Comparison of ENCODE assay signal across 8 cellular contexts in the genomic region with DNA sequence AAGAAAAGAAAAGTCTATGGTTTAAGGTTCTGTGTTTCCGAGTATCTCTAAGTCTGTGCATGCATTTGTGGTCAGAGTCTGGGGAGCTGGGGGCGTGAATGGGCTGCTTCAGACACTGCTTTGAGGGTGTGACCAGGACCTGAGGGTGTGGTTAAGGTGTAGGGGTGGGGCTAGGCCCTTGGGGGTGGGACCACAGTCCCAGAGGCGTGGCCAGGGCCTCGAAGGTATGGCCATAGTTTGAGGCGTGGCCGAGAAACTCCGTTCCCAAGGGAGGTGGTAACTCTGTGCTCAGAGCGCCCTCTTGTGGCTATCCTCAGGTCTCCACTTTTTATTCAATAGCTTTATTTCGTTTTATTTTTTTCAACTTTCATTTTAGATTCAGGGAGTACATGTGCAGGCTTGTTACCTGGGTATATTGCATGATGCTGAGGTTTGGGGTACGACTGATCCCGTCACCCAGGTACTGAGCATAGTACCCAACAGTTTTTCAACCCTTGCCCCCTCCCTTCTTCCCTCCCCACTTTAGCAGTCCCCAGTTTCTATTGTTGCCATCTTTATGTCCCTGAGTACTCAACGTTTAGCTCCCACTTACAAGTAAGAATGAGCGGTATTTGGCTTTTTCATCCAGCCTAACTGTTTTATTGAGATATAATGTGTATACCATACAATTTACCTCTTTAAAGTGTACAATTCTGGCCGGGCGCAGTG. TPM values are rescaled to one million over a fixed set of nuclear protein-coding genes. Genes with fewer than 3 reads are reported as not detected.
DNase-seq lines count a peak whose midpoint lies in the region; TF ChIP-seq lines count a peak whose summit lies in the region.

No MANE protein-coding gene starts in this region.

- DNase-seq in GM03348 (ENCODE audit: low spot score) (peak; percentile 95), HFF-Myc (ENCODE audit: extremely low read depth, low read depth) (peak; percentile 96), MV-4-11 (lab: John Stamatoyannopoulos, UW) (peak; percentile 99), SIG-M5 treated with dmso at 0.1 percent for 504 hours (lab: John Stamatoyannopoulos, UW; ENCODE audit: unreplicated experiment) (peak; percentile 87), activated gamma-delta T cell (lab: John Stamatoyannopoulos, UW) (peak; percentile 68), foreskin melanocyte (peak; percentile 77), osteoblast (ENCODE audit: insufficient read length, low spot score, missing footprints) (peak; percentile 97), tibial artery (peak; percentile 90 to 92)

- H4K20me1 ChIP-seq in osteoblast (ENCODE audit: insufficient read depth, low read length) = no peaks in the 10 kb centered on the region

- intact Hi-C loops in tibial artery (cut with DNase I; ENCODE audit: low total_unique reads) = loop anchor here (1.0 kb wide), 1 partner anchor 45 kb away; no protein-coding TSS in a partner anchor

- H2AFZ ChIP-seq in osteoblast (ENCODE audit: low read length) = peak overlapping the region; percentile 78

- peak; percentile 61 for TF ChIP-seq CTCF in HFF-Myc (IDR thresholded peaks at IDR 0.05; ENCODE audit: low read depth, low read length, missing control alignments)
- peak; percentile 76 for TF ChIP-seq CTCF in osteoblast (IDR thresholded peaks at IDR 0.05; ENCODE audit: extremely low read depth, low read depth, low read length)
- TF ChIP-seq CTCF in tibial artery (IDR thresholded peaks at IDR 0.05) = peak; percentile 82 to 92

- no peaks in the 10 kb centered on the region for H3K79me2 ChIP-seq in osteoblast (ENCODE audit: insufficient read depth, low read length)

- H3K4me1 ChIP-seq in osteoblast (ENCODE audit: insufficient read depth, low read length) (peaks cover 14% of the 10 kb centered on the region), tibial artery (peaks cover 0 to 3% (median 0%) of the 10 kb centered on the region in 4 donors)

- no peaks in the 10 kb centered on the region for H3K9me3 ChIP-seq in osteoblast (ENCODE audit: low read depth, low read length)
- no peaks in the 10 kb centered on the region for H3K9me3 ChIP-seq in tibial artery

- H3K4me3 ChIP-seq in HFF-Myc (replicated peaks; ENCODE audit: low read depth, low read length) = no peak overlapping the region
- peak overlapping the region; percentile 29 for H3K4me3 ChIP-seq in osteoblast (ENCODE audit: insufficient read depth, low read length)
- no peak overlapping the region for H3K4me3 ChIP-seq in tibial artery

- no peaks in the 10 kb centered on the region for H3K36me3 ChIP-seq in osteoblast (ENCODE audit: insufficient read depth, low read length)
- H3K36me3 ChIP-seq in tibial artery = no peaks in the 10 kb centered on the region

- H3K27ac ChIP-seq in osteoblast (ENCODE audit: low read depth, low read length) (no peak overlapping the region), tibial artery (no peak overlapping the region)

- H3K27me3 ChIP-seq in osteoblast (ENCODE audit: insufficient read depth, low read length) = no peaks in the 10 kb centered on the region
- H3K27me3 ChIP-seq in tibial artery = peaks cover 0 to 12% of the 10 kb centered on the region in 2 donors

- peak overlapping the region; percentile 61 for H3K4me2 ChIP-seq in osteoblast (ENCODE audit: insufficient read depth, low read length)

RNA-seq across cellular contexts. Expression of gene CBLC, which starts 7.0 kb away (rescaled TPM):
- not detected in 2 replicates for total RNA-seq in osteoblast

RNA-seq across cellular contexts. Expression of gene BCL3, which starts 22.2 kb away (rescaled TPM):
- total RNA-seq in osteoblast = 6.5 and 7.2 TPM in 2 replicates

RNA-seq across cellular contexts. Expression of gene BCAM, which starts 38.2 kb away (rescaled TPM):
- total RNA-seq in osteoblast = 4.3 and 4.4 TPM in 2 replicates
